ENCODE assay signal across 1 cellular context in genomic region chr9:105557804-105558610, GRCh38.
A peak's percentile ranks its signal among the peaks of the same experiment; 100 is the strongest.
TF ChIP-seq lines count a peak whose summit lies in the region.

TSS of gene FKTN (plus strand) at chr9:105558131. CDS start at chr9:105575033, 16,902 bp downstream.

TF ChIP-seq in HepG2, 621 proteins besides CTCF, POLR2A, EP300 and RAD21 (continued from another document and continues in another):
- TF ChIP-seq CERS6 (CRISPR knock-in tag; IDR thresholded peaks at IDR 0.05) (0 out of 2 replicates have a peak, but pooled peaks have one; percentile 27), ATF2 (CRISPR knock-in tag; IDR thresholded peaks at IDR 0.05) (peak; percentile 52; the same call in 1 of the 2 replicates), JARID2 (CRISPR knock-in tag; IDR thresholded peaks at IDR 0.05; ENCODE audit: insufficient replicate concordance) (no peak), ZFP36L2 (CRISPR knock-in tag; IDR thresholded peaks at IDR 0.05) (no peak), THYN1 (CRISPR knock-in tag; IDR thresholded peaks at IDR 0.05; ENCODE audit: borderline replicate concordance, low read depth) (no peak), MAZ (IDR thresholded peaks at IDR 0.05; ENCODE audit: borderline replicate concordance, low read depth, low read length) (no peak), MAZ (CRISPR knock-in tag; IDR thresholded peaks at IDR 0.05; ENCODE audit: low read depth) (no peak), FIP1L1 (IDR thresholded peaks at IDR 0.05; ENCODE audit: borderline replicate concordance, insufficient read depth, low read depth, low read length) (no peak), ZNF564 (CRISPR knock-in tag; IDR thresholded peaks at IDR 0.05) (no peak; the same call in 1 of the 2 replicates), NCOA5 (CRISPR knock-in tag; IDR thresholded peaks at IDR 0.05) (no peak), ONECUT2 (CRISPR knock-in tag; IDR thresholded peaks at IDR 0.05) (no peak), PPARG (CRISPR knock-in tag; conservative IDR thresholded peaks at IDR 0.05) (0 out of 2 replicates have a peak, but pooled peaks have one; percentile 10), ZNF766 (CRISPR knock-in tag; IDR thresholded peaks at IDR 0.05; ENCODE audit: borderline replicate concordance) (0 out of 2 replicates have a peak, but pooled peaks have one; percentile 36), ZNF747 (CRISPR knock-in tag; IDR thresholded peaks at IDR 0.05; ENCODE audit: borderline replicate concordance) (peak; percentile 41; the same call in 1 of the 2 replicates), ZNF335 (CRISPR knock-in tag; IDR thresholded peaks at IDR 0.05) (no peak), SNAPC2 (CRISPR knock-in tag; IDR thresholded peaks at IDR 0.05) (no peak), ZFP36L1 (CRISPR knock-in tag; IDR thresholded peaks at IDR 0.05) (peak; percentile 48; the same call in 1 of the 2 replicates), ZFP62 (CRISPR knock-in tag; IDR thresholded peaks at IDR 0.05) (no peak), RBM39 (IDR thresholded peaks at IDR 0.05; ENCODE audit: low read depth, low read length, poor library complexity, severe bottlenecking) (no peak), PAF1 (CRISPR knock-in tag; IDR thresholded peaks at IDR 0.05) (no peak), ZNF607 (CRISPR knock-in tag; IDR thresholded peaks at IDR 0.05; ENCODE audit: borderline replicate concordance) (0 out of 2 replicates have a peak, but pooled peaks have one; percentile 57), JUND (CRISPR knock-in tag; IDR thresholded peaks at IDR 0.05) (no peak), POGK (CRISPR knock-in tag; conservative IDR thresholded peaks at IDR 0.05) (no peak; the same call in 1 of the 2 replicates), ZBTB8A (CRISPR knock-in tag; IDR thresholded peaks at IDR 0.05; ENCODE audit: borderline replicate concordance, low read depth) (no peak), ZNF281 (CRISPR knock-in tag; IDR thresholded peaks at IDR 0.05; ENCODE audit: borderline replicate concordance) (no peak), AGO2 (optimal IDR thresholded peaks at IDR 0.05; ENCODE audit: low read depth, low read length) (peak; percentile 56), ZNF672 (CRISPR knock-in tag; IDR thresholded peaks at IDR 0.05) (no peak), ZNF619 (CRISPR knock-in tag; IDR thresholded peaks at IDR 0.05) (no peak), ZNF891 (CRISPR knock-in tag; IDR thresholded peaks at IDR 0.05) (no peak), ZNF317 (CRISPR knock-in tag; IDR thresholded peaks at IDR 0.05) (peak; percentile 67; the same call in 1 of the 2 replicates), ZNF709 (CRISPR knock-in tag; IDR thresholded peaks at IDR 0.05) (peak; percentile 49; the same call in 1 of the 2 replicates), ZBTB21 (CRISPR knock-in tag; IDR thresholded peaks at IDR 0.05) (no peak), POGZ (CRISPR knock-in tag; IDR thresholded peaks at IDR 0.05) (peak; percentile 81), KDM4B (CRISPR knock-in tag; IDR thresholded peaks at IDR 0.05) (peak; percentile 72; the same call in 1 of the 2 replicates), PAX8 (CRISPR knock-in tag; IDR thresholded peaks at IDR 0.05; ENCODE audit: borderline replicate concordance) (no peak), CSRNP2 (CRISPR knock-in tag; conservative IDR thresholded peaks at IDR 0.05; ENCODE audit: low read depth) (no peak), ZKSCAN5 (CRISPR knock-in tag; IDR thresholded peaks at IDR 0.05) (no peak; the same call in 1 of the 2 replicates), ZFY (CRISPR knock-in tag; IDR thresholded peaks at IDR 0.05) (peak; percentile 63), THAP11 (CRISPR knock-in tag; IDR thresholded peaks at IDR 0.05) (peak; percentile 91), FOSL1 (CRISPR knock-in tag; IDR thresholded peaks at IDR 0.05; ENCODE audit: borderline replicate concordance) (no peak), SMAD9 (CRISPR knock-in tag; IDR thresholded peaks at IDR 0.05) (no peak), PRPF4 (IDR thresholded peaks at IDR 0.05; ENCODE audit: low read depth, low read length, poor library complexity, severe bottlenecking) (no peak)
- TF ChIP-seq, protein P1, sequence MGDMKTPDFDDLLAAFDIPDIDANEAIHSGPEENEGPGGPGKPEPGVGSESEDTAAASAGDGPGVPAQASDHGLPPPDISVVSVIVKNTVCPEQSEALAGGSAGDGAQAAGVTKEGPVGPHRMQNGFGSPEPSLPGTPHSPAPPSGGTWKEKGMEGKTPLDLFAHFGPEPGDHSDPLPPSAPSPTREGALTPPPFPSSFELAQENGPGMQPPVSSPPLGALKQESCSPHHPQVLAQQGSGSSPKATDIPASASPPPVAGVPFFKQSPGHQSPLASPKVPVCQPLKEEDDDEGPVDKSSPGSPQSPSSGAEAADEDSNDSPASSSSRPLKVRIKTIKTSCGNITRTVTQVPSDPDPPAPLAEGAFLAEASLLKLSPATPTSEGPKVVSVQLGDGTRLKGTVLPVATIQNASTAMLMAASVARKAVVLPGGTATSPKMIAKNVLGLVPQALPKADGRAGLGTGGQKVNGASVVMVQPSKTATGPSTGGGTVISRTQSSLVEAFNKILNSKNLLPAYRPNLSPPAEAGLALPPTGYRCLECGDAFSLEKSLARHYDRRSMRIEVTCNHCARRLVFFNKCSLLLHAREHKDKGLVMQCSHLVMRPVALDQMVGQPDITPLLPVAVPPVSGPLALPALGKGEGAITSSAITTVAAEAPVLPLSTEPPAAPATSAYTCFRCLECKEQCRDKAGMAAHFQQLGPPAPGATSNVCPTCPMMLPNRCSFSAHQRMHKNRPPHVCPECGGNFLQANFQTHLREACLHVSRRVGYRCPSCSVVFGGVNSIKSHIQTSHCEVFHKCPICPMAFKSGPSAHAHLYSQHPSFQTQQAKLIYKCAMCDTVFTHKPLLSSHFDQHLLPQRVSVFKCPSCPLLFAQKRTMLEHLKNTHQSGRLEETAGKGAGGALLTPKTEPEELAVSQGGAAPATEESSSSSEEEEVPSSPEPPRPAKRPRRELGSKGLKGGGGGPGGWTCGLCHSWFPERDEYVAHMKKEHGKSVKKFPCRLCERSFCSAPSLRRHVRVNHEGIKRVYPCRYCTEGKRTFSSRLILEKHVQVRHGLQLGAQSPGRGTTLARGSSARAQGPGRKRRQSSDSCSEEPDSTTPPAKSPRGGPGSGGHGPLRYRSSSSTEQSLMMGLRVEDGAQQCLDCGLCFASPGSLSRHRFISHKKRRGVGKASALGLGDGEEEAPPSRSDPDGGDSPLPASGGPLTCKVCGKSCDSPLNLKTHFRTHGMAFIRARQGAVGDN (CRISPR knock-in tag; IDR thresholded peaks at IDR 0.05) = peak; percentile 93
- TF ChIP-seq, protein P2, sequence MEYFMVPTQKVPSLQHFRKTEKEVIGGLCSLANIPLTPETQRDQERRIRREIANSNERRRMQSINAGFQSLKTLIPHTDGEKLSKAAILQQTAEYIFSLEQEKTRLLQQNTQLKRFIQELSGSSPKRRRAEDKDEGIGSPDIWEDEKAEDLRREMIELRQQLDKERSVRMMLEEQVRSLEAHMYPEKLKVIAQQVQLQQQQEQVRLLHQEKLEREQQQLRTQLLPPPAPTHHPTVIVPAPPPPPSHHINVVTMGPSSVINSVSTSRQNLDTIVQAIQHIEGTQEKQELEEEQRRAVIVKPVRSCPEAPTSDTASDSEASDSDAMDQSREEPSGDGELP (IDR thresholded peaks at IDR 0.05; ENCODE audit: borderline replicate concordance, low read depth) = no peak
- TF ChIP-seq, protein P3, sequence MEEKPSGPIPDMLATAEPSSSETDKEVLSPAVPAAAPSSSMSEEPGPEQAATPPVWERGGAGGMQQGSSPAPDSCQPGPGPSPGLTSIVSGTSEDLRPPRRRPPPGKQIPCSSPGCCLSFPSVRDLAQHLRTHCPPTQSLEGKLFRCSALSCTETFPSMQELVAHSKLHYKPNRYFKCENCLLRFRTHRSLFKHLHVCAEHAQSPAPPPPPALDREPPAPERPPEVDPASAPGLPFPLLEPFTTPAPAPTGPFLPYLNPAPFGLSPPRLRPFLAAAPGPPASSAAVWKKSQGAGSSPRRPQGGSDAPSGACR (CRISPR knock-in tag; IDR thresholded peaks at IDR 0.05) = no peak
- TF ChIP-seq, protein P4, sequence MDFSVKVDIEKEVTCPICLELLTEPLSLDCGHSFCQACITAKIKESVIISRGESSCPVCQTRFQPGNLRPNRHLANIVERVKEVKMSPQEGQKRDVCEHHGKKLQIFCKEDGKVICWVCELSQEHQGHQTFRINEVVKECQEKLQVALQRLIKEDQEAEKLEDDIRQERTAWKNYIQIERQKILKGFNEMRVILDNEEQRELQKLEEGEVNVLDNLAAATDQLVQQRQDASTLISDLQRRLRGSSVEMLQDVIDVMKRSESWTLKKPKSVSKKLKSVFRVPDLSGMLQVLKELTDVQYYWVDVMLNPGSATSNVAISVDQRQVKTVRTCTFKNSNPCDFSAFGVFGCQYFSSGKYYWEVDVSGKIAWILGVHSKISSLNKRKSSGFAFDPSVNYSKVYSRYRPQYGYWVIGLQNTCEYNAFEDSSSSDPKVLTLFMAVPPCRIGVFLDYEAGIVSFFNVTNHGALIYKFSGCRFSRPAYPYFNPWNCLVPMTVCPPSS (IDR thresholded peaks at IDR 0.05) = no peak
- TF ChIP-seq, protein P5, sequence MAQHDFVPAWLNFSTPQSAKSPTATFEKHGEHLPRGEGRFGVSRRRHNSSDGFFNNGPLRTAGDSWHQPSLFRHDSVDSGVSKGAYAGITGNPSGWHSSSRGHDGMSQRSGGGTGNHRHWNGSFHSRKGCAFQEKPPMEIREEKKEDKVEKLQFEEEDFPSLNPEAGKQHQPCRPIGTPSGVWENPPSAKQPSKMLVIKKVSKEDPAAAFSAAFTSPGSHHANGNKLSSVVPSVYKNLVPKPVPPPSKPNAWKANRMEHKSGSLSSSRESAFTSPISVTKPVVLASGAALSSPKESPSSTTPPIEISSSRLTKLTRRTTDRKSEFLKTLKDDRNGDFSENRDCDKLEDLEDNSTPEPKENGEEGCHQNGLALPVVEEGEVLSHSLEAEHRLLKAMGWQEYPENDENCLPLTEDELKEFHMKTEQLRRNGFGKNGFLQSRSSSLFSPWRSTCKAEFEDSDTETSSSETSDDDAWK (CRISPR knock-in tag; IDR thresholded peaks at IDR 0.05) = no peak
